19 cellular contexts compared by ENCODE assay signal in genomic region chr20:47067776-47068175, GRCh38.
A peak's percentile ranks its signal among the peaks of the same experiment; 100 is the strongest.
DNase-seq lines count a peak whose midpoint lies in the region; ATAC-seq lines count a peak whose summit lies in the region.
"Had no signal": no experiment of that assay in that cellular context is flagged by ENCODE, and none has a peak within 500 bp of the region (broad histone marks: within the 10 kb centered on the region; RNA-seq: fewer than 3 reads in every experiment).

No MANE protein-coding gene starts in this region.

- H3K9me3 ChIP-seq in GM23248 (ENCODE audit: low read depth) = no peaks in the 10 kb centered on the region
- H3K9me3 ChIP-seq: HAP-1 had no signal

- in situ Hi-C loops in GM23248 (cut with MboI) = no loop called here

- H3K9ac ChIP-seq in GM23248 = no peak overlapping the region

- H3K79me2 ChIP-seq in GM23248 (ENCODE audit: insufficient read depth) = no peaks in the 10 kb centered on the region

- H3K36me3 ChIP-seq in GM23248 (ENCODE audit: low read depth) = no peaks in the 10 kb centered on the region
- H3K36me3 ChIP-seq: HAP-1 had no signal

- H3K4me3 Mint-ChIP-seq in activated T-cell treated with anti-CD3 and anti-CD28 coated beads, Interleukin-2, amount 50 U/mL, for 4 hours = no peak overlapping the region

- no peaks in the 10 kb centered on the region for H3F3A ChIP-seq in GM23248 (ENCODE audit: insufficient read depth)

- ATAC-seq in HG03097 (IDR thresholded peaks at IDR 0.05; ENCODE audit: low FRiP score, unreplicated experiment) = no peak
- ATAC-seq in activated T-cell treated with anti-CD3 and anti-CD28 coated beads, Interleukin-2, amount 50 U/mL, for 4 hours = no peak
- ATAC-seq: A549 had no signal

- no peaks in the 10 kb centered on the region for H4K20me1 ChIP-seq in GM23248 (ENCODE audit: insufficient read depth)

- H3K36me3 Mint-ChIP-seq in activated T-cell treated with anti-CD3 and anti-CD28 coated beads, Interleukin-2, amount 50 U/mL, for 4 hours (ENCODE audit: insufficient read depth) = no peaks in the 10 kb centered on the region

- peaks cover 18% of the 10 kb centered on the region for H3K9me3 Mint-ChIP-seq in activated T-cell treated with anti-CD3 and anti-CD28 coated beads, Interleukin-2, amount 50 U/mL, for 4 hours

- no peaks in the 10 kb centered on the region for H3K9me2 ChIP-seq in GM23248 (ENCODE audit: insufficient read depth)

- H2AFZ ChIP-seq in GM23248 = no peak overlapping the region

- peaks cover 12% of the 10 kb centered on the region for H3K27me3 Mint-ChIP-seq in activated T-cell treated with anti-CD3 and anti-CD28 coated beads, Interleukin-2, amount 50 U/mL, for 4 hours (ENCODE audit: low read depth)

- no peak overlapping the region for H3K4me2 ChIP-seq in GM23248 (ENCODE audit: unreplicated experiment)
- H3K4me2 ChIP-seq: A549 had no signal

- no peak overlapping the region for H3K4me3 ChIP-seq in GM23248
- H3K4me3 ChIP-seq: A549, HAP-1 had no signal

- no peaks in the 10 kb centered on the region for H3K4me1 Mint-ChIP-seq in activated T-cell treated with anti-CD3 and anti-CD28 coated beads, Interleukin-2, amount 50 U/mL, for 4 hours (ENCODE audit: low read depth)

- H3K27me3 ChIP-seq in GM23248 (replicated peaks; ENCODE audit: insufficient read depth) = no peaks in the 10 kb centered on the region

- H3K4me1 ChIP-seq in GM23248 (ENCODE audit: insufficient read depth) = no peaks in the 10 kb centered on the region
- H3K4me1 ChIP-seq: A549, HAP-1 had no signal

- DNase-seq in NCI-H2171 treated with DMSO at 0.1 percent for 48 hours (lab: John Stamatoyannopoulos, UW) (peak; percentile 20), NCI-H2171 (lab: John Stamatoyannopoulos, UW) (no peak), GM23248 (peak; percentile 17), OCI-M1 (lab: John Stamatoyannopoulos, UW) (peak; percentile 15), fibroblast of peridontal ligament (ENCODE audit: extremely low read depth) (peak; percentile 17), RKO (ENCODE audit: low spot score) (no peak)
- DNase-seq in activated T-cell treated with anti-CD3 and anti-CD28 coated beads, Interleukin-2, amount 50 U/mL, for 4 hours = no peak
- DNase-seq: C1 segment of cervical spinal cord; DMS 273 treated with DMSO at 0.1 percent for 48 hours; KBM-7; NCI-H1092; NCI-H1694; NCI-H226; NK-92 treated with Interleukin-12 subunit alpha and Interleukin-12 subunit beta, amount 100 ng/mL, for 24 hours; T-helper 2 cell had no signal

- no peak overlapping the region for H3K27ac ChIP-seq in GM23248
- H3K27ac ChIP-seq: A549, RWPE1 had no signal

- 41 to 51% methylated on average over 3 of the region's 3 CpGs for WGBS in GM23248 (ENCODE audit: low coverage in 1 of 2, low lambda C conversion rate in 2 of 2, missing lambda C conversion rate in 2 of 2), 2 experiments

Comparison
In these comparisons a context has a peak if more than half of its experiments do, and no peak if none do; other contexts are left out.
1. DNase-seq: peak in NCI-H2171 treated with DMSO at 0.1 percent for 48 hours (single experiment), GM23248 (single experiment), OCI-M1 (single experiment) and fibroblast of peridontal ligament (single experiment); none in NCI-H2171 (single experiment), RKO (single experiment) and activated T-cell treated with anti-CD3 and anti-CD28 coated beads, Interleukin-2, amount 50 U/mL, for 4 hours (single experiment).